Comparison of ENCODE assay signal across 1 cellular context in genomic region chr7:74000489-74001149, GRCh38.
TF ChIP-seq lines count a peak whose summit lies in the region.

No MANE protein-coding gene starts in this region.

TF ChIP-seq in H1, 55 proteins besides CTCF, POLR2A, EP300 and RAD21:
- no peak for TF ChIP-seq SP2 (IDR thresholded peaks at IDR 0.05; ENCODE audit: low read length)
- TF ChIP-seq HDAC2 (IDR thresholded peaks at IDR 0.05; ENCODE audit: borderline replicate concordance in 1 of 2, low read depth in 2 of 2, low read length in 2 of 2) = no peak
- TF ChIP-seq CHD1 (IDR thresholded peaks at IDR 0.05; ENCODE audit: low read depth, low read length) = no peak
- TF ChIP-seq USF2 (IDR thresholded peaks at IDR 0.05; ENCODE audit: low read length) = no peak
- no peak for TF ChIP-seq SAP30 (IDR thresholded peaks at IDR 0.05; ENCODE audit: insufficient read depth, insufficient replicate concordance, low read length)
- no peak for TF ChIP-seq PHF8 (conservative IDR thresholded peaks at IDR 0.05; ENCODE audit: low read depth, low read length)
- no peak for TF ChIP-seq ATF3 (IDR thresholded peaks at IDR 0.05; ENCODE audit: insufficient read depth, low read depth, low read length)
- no peak for TF ChIP-seq MAFK (IDR thresholded peaks at IDR 0.05; ENCODE audit: low read depth, low read length)
- no peak for TF ChIP-seq TCF12 (IDR thresholded peaks at IDR 0.05; ENCODE audit: low read depth, low read length)
- no peak for TF ChIP-seq BACH1 (IDR thresholded peaks at IDR 0.05; ENCODE audit: low read length)
- TF ChIP-seq BCL11A (IDR thresholded peaks at IDR 0.05; ENCODE audit: low read depth in 2 of 2, low read length in 2 of 2) = no peak
